In the genomic region with DNA sequence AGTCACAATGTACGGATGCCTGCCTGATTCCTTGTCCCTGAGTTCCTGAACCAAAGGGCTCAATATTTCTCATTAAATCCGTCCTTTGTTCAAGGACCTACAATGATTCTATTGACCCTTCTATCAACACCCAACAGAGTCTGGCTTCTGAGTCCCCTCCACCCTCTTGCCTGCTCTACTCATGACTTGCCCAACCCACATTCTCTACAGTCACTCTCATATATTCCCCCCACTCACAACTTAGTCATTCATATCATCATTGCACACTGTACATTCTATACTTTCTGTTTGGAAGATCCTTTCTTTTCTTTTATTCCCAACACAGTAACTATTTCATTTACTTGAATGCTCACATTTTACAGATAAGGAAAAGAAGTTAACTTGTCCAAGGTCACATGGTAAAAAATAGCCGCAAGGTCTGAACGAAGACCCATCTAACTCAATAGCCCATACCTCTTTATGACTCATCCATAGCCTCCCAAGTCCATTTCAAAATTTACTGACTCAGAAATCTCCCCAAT, we compare ENCODE assay signal across 1 cellular context.
TF ChIP-seq lines count a peak whose summit lies in the region.

No MANE protein-coding gene starts in this region.

TF ChIP-seq in GM23338, 12 proteins besides CTCF, POLR2A, EP300 and RAD21 (continued from another document):
- TF ChIP-seq ZNF114 (CRISPR knock-in tag; IDR thresholded peaks at IDR 0.05) = no peak
- no peak for TF ChIP-seq EZH2 (IDR thresholded peaks at IDR 0.05; ENCODE audit: low read depth, unreplicated experiment)
- TF ChIP-seq STAT1 (IDR thresholded peaks at IDR 0.05; ENCODE audit: unreplicated experiment) = no peak
- no peak for TF ChIP-seq ZNF331 (CRISPR knock-in tag; IDR thresholded peaks at IDR 0.05; ENCODE audit: low read depth)
- no peak for TF ChIP-seq NANOG (IDR thresholded peaks at IDR 0.05; ENCODE audit: borderline replicate concordance)
- TF ChIP-seq, protein P1, sequence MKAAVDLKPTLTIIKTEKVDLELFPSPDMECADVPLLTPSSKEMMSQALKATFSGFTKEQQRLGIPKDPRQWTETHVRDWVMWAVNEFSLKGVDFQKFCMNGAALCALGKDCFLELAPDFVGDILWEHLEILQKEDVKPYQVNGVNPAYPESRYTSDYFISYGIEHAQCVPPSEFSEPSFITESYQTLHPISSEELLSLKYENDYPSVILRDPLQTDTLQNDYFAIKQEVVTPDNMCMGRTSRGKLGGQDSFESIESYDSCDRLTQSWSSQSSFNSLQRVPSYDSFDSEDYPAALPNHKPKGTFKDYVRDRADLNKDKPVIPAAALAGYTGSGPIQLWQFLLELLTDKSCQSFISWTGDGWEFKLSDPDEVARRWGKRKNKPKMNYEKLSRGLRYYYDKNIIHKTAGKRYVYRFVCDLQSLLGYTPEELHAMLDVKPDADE (IDR thresholded peaks at IDR 0.05) = no peak
- TF ChIP-seq, protein P2, sequence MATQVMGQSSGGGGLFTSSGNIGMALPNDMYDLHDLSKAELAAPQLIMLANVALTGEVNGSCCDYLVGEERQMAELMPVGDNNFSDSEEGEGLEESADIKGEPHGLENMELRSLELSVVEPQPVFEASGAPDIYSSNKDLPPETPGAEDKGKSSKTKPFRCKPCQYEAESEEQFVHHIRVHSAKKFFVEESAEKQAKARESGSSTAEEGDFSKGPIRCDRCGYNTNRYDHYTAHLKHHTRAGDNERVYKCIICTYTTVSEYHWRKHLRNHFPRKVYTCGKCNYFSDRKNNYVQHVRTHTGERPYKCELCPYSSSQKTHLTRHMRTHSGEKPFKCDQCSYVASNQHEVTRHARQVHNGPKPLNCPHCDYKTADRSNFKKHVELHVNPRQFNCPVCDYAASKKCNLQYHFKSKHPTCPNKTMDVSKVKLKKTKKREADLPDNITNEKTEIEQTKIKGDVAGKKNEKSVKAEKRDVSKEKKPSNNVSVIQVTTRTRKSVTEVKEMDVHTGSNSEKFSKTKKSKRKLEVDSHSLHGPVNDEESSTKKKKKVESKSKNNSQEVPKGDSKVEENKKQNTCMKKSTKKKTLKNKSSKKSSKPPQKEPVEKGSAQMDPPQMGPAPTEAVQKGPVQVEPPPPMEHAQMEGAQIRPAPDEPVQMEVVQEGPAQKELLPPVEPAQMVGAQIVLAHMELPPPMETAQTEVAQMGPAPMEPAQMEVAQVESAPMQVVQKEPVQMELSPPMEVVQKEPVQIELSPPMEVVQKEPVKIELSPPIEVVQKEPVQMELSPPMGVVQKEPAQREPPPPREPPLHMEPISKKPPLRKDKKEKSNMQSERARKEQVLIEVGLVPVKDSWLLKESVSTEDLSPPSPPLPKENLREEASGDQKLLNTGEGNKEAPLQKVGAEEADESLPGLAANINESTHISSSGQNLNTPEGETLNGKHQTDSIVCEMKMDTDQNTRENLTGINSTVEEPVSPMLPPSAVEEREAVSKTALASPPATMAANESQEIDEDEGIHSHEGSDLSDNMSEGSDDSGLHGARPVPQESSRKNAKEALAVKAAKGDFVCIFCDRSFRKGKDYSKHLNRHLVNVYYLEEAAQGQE (IDR thresholded peaks at IDR 0.05; ENCODE audit: unreplicated experiment) = no peak
- TF ChIP-seq JUNB (IDR thresholded peaks at IDR 0.05; ENCODE audit: unreplicated experiment) = no peak
